22 cellular contexts compared by ENCODE assay signal in the genomic region with DNA sequence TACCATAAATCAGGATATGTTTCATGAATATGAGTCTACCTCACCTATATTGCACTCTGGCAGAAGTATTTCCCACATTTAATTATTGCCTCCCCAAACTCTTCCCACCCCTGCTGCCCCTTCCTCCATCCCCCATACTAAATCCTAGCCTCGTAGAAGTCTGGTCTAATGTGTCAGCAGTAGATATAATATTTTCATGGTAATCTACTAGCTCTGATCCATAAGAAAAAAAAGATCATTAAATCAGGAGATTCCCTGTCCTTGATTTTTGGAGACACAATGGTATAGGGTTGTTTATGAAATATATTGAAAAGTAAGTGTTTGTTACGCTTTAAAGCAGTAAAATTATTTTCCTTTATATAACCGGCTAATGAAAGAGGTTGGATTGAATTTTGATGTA. TPM values are rescaled to one million over a fixed set of nuclear protein-coding genes. Genes with fewer than 3 reads are reported as not detected.
DNase-seq lines count a peak whose midpoint lies in the region; ATAC-seq and TF ChIP-seq lines count a peak whose summit lies in the region.
"Had no signal": no experiment of that assay in that cellular context is flagged by ENCODE, and none has a peak within 500 bp of the region (broad histone marks: within the 10 kb centered on the region; RNA-seq: fewer than 3 reads in every experiment).

No MANE protein-coding gene starts in this region.

- peaks cover 10% of the 10 kb centered on the region for H3K79me2 ChIP-seq in osteoblast (ENCODE audit: insufficient read depth, low read length)

- in situ Hi-C loops in Panc1 (cut with HindIII; ENCODE audit: low pct_unique_long_range_greater_than_20kb, low sequenced_read_pairs): no loop called here

- H3K27ac Mint-ChIP-seq in activated CD4-positive, alpha-beta T cell treated with anti-CD3 and anti-CD28 coated beads, Interleukin-2, amount 10 ng/mL, durations not matched to agents 7 days and 5 days: no peak overlapping the region
- H3K27ac Mint-ChIP-seq: activated naive CD4-positive, alpha-beta T cell treated with anti-CD3 and anti-CD28 coated beads, Interleukin-2, amount 10 ng/mL, durations not matched to agents 7 days and 5 days; T-helper 2 cell treated with Interferon-gamma antibody and Interleukin-4, amounts not matched to agents 5 μg/mL and 100 μg/mL, for 36 hours had no signal

- H3K9me3 Mint-ChIP-seq in activated CD4-positive, alpha-beta T cell treated with anti-CD3 and anti-CD28 coated beads, Interleukin-2, amount 10 ng/mL, durations not matched to agents 7 days and 5 days: no peaks in the 10 kb centered on the region
- H3K9me3 Mint-ChIP-seq: activated naive CD4-positive, alpha-beta T cell treated with anti-CD3 and anti-CD28 coated beads, Interleukin-2, amount 10 ng/mL, durations not matched to agents 7 days and 5 days; naive thymus-derived CD4-positive, alpha-beta T cell; T-helper 2 cell treated with Interferon-gamma antibody and Interleukin-4, amounts not matched to agents 5 μg/mL and 100 μg/mL, for 36 hours had no signal

- no peak overlapping the region for H3K4me3 ChIP-seq in Panc1 (ENCODE audit: low read depth in 2 of 2, low read length in 2 of 2)
- H3K4me3 ChIP-seq in osteoblast (ENCODE audit: insufficient read depth, low read length): peak overlapping the region; percentile 16
- no peak overlapping the region for H3K4me3 ChIP-seq in H7 (ENCODE audit: insufficient read depth, low read depth, low read length)
- H3K4me3 ChIP-seq: heart left ventricle, spleen had no signal

- DNase-seq in Panc1 (ENCODE audit: low read depth, low spot score) (no peak), dermis blood vessel endothelial cell (peak; percentile 28), osteoblast (ENCODE audit: insufficient read length, low spot score, missing footprints) (no peak), H7 (no peak), middle frontal gyrus (ENCODE audit: extremely low spot score, low spot score) (no peak), NCI-H510A treated with DMSO at 0.1 percent for 48 hours (lab: John Stamatoyannopoulos, UW) (no peak)
- DNase-seq in activated CD4-positive, alpha-beta T cell treated with anti-CD3 and anti-CD28 coated beads, Interleukin-2, amount 10 ng/mL, durations not matched to agents 7 days and 5 days: no peak
- DNase-seq: activated CD4-positive, alpha-beta T cell treated with anti-CD3 and anti-CD28 coated beads for 48 hours; activated naive CD4-positive, alpha-beta T cell treated with anti-CD3 and anti-CD28 coated beads, Interleukin-2, amount 10 ng/mL, durations not matched to agents 7 days and 5 days; activated T-cell treated with anti-CD3 and anti-CD28 coated beads, Interleukin-2, amount 50 U/mL, for 48 hours; central memory CD4-positive, alpha-beta T cell; DMS79; GF-D8; heart left ventricle; Kasumi-1; naive thymus-derived CD4-positive, alpha-beta T cell; NCI-H1930; stimulated activated CD4-positive, alpha-beta T cell treated with anti-CD3 and anti-CD28 coated beads, Interleukin-4, amount 100 ng/mL, for 24 hours; stimulated activated naive CD8-positive, alpha-beta T cell treated with anti-CD3 and anti-CD28 coated beads, Interleukin-15, Interleukin-2, amounts not matched to agents 100 U/mL and 50 U/mL, for 24 hours had no signal

- H3K36me3 ChIP-seq in Panc1 (ENCODE audit: control insufficient read depth, insufficient read depth, low read length) (peaks cover 10% of the 10 kb centered on the region; the same call in 1 of the 2 replicates), osteoblast (ENCODE audit: insufficient read depth, low read length) (no peaks in the 10 kb centered on the region), H7 (replicated peaks; ENCODE audit: control insufficient read depth, insufficient read depth, low read length) (no peaks in the 10 kb centered on the region)

- H3K27me3 Mint-ChIP-seq in activated CD4-positive, alpha-beta T cell treated with anti-CD3 and anti-CD28 coated beads, Interleukin-2, amount 10 ng/mL, durations not matched to agents 7 days and 5 days: peaks cover 21% of the 10 kb centered on the region

- POLR2A ChIA-PET in Panc1 (lab: Charles Lee): interaction anchor here (1.1 kb wide), 1 partner anchor 17 kb away, joined by 3 read pairs; no protein-coding TSS in a partner anchor
- POLR2A ChIA-PET in activated CD4-positive, alpha-beta T cell treated with anti-CD3 and anti-CD28 coated beads, Interleukin-2, amount 10 ng/mL, durations not matched to agents 7 days and 5 days (lab: Charles Lee): no interaction called here

- ATAC-seq in Panc1: no peak
- ATAC-seq: naive thymus-derived CD4-positive, alpha-beta T cell; stimulated activated naive CD8-positive, alpha-beta T cell treated with anti-CD3 and anti-CD28 coated beads, Interleukin-15, Interleukin-2, amounts not matched to agents 100 U/mL and 50 U/mL, for 24 hours had no signal

- TSS peak; percentile 14 for BruUV-seq in Panc1 (replicated peaks; lab: Mats Ljungman, UMichigan)

- H3K27me3 ChIP-seq in Panc1 (ENCODE audit: control insufficient read depth, insufficient read depth, low read length): no peaks in the 10 kb centered on the region
- no peaks in the 10 kb centered on the region for H3K27me3 ChIP-seq in osteoblast (ENCODE audit: insufficient read depth, low read length)
- no peaks in the 10 kb centered on the region for H3K27me3 ChIP-seq in H7 (ENCODE audit: control insufficient read depth, insufficient read depth, low read length)

- peaks cover 59% of the 10 kb centered on the region for H3K4me1 ChIP-seq in Panc1 (ENCODE audit: control insufficient read depth, insufficient read depth, low read length)
- peaks cover 19% of the 10 kb centered on the region for H3K4me1 ChIP-seq in osteoblast (ENCODE audit: insufficient read depth, low read length)

- CTCF ChIA-PET in Panc1 (lab: Charles Lee): no interaction called here
- CTCF ChIA-PET in activated CD4-positive, alpha-beta T cell treated with anti-CD3 and anti-CD28 coated beads, Interleukin-2, amount 10 ng/mL, durations not matched to agents 7 days and 5 days (lab: Charles Lee): no interaction called here

- no peaks in the 10 kb centered on the region for H3K36me3 Mint-ChIP-seq in activated CD4-positive, alpha-beta T cell treated with anti-CD3 and anti-CD28 coated beads, Interleukin-2, amount 10 ng/mL, durations not matched to agents 7 days and 5 days (ENCODE audit: low read depth)
- H3K36me3 Mint-ChIP-seq: activated naive CD4-positive, alpha-beta T cell treated with anti-CD3 and anti-CD28 coated beads, Interleukin-2, amount 10 ng/mL, durations not matched to agents 7 days and 5 days had no signal

- H3K4me2 ChIP-seq in osteoblast (ENCODE audit: insufficient read depth, low read length): peak overlapping the region; percentile 77

- no peaks in the 10 kb centered on the region for H3K9me3 ChIP-seq in Panc1 (ENCODE audit: control insufficient read depth, insufficient read depth, low read depth, low read length)
- H3K9me3 ChIP-seq in osteoblast (ENCODE audit: low read depth, low read length): no peaks in the 10 kb centered on the region
- H3K9me3 ChIP-seq: heart left ventricle, spleen had no signal

- no peak overlapping the region for H3K4me3 Mint-ChIP-seq in activated CD4-positive, alpha-beta T cell treated with anti-CD3 and anti-CD28 coated beads, Interleukin-2, amount 10 ng/mL, durations not matched to agents 7 days and 5 days
- H3K4me3 Mint-ChIP-seq: activated naive CD4-positive, alpha-beta T cell treated with anti-CD3 and anti-CD28 coated beads, Interleukin-2, amount 10 ng/mL, durations not matched to agents 7 days and 5 days; naive thymus-derived CD4-positive, alpha-beta T cell; T-helper 2 cell treated with Interferon-gamma antibody and Interleukin-4, amounts not matched to agents 5 μg/mL and 100 μg/mL, for 36 hours had no signal

- H4K20me1 ChIP-seq in osteoblast (ENCODE audit: insufficient read depth, low read length): no peaks in the 10 kb centered on the region

- TF ChIP-seq CTCF in 22Rv1 (IDR thresholded peaks at IDR 0.05) (no peak), Panc1 (IDR thresholded peaks at IDR 0.05) (no peak), osteoblast (IDR thresholded peaks at IDR 0.05; ENCODE audit: extremely low read depth, low read depth, low read length) (no peak)

- H3K27ac ChIP-seq in 22Rv1: peak overlapping the region; percentile 99
- H3K27ac ChIP-seq in Panc1 (ENCODE audit: low read length): peak overlapping the region; percentile 93
- H3K27ac ChIP-seq in osteoblast (ENCODE audit: low read depth, low read length): peak overlapping the region; percentile 62
- H3K27ac ChIP-seq: heart left ventricle had no signal

- no peak overlapping the region for H2AFZ ChIP-seq in osteoblast (ENCODE audit: low read length)

- H3K4me1 Mint-ChIP-seq in activated CD4-positive, alpha-beta T cell treated with anti-CD3 and anti-CD28 coated beads, Interleukin-2, amount 10 ng/mL, durations not matched to agents 7 days and 5 days: no peaks in the 10 kb centered on the region
- H3K4me1 Mint-ChIP-seq: activated naive CD4-positive, alpha-beta T cell treated with anti-CD3 and anti-CD28 coated beads, Interleukin-2, amount 10 ng/mL, durations not matched to agents 7 days and 5 days; naive thymus-derived CD4-positive, alpha-beta T cell had no signal

- intact Hi-C loops in Panc1 (cut with micrococcal nuclease; ENCODE audit: unreplicated experiment): no loop called here

RNA-seq across cellular contexts. Expression of a gene that starts 6.4 kb away (rescaled TPM):
- total RNA-seq in Panc1 (2021; ENCODE audit: unreplicated experiment) (15.1 TPM), dermis blood vessel endothelial cell (247 and 438 TPM in 2 replicates), osteoblast (0.88 and 1.4 TPM in 2 replicates)
- polyA plus RNA-seq in Panc1 (2012; ENCODE audit: insufficient read length): 18.0 TPM
- 0.76 and 1.6 TPM in 2 replicates for total RNA-seq in H7 (2014; rRNA removed; shearing (Covaris generic))
- total RNA-seq in activated CD4-positive, alpha-beta T cell treated with anti-CD3 and anti-CD28 coated beads, Interleukin-2, amount 10 ng/mL, durations not matched to agents 7 days and 5 days: under 1 TPM in 1 of 2 experiments, not detected in 1; 0.10 TPM

Comparison
In these comparisons a context has a peak if more than half of its experiments do, and no peak if none do; other contexts are left out.
1. RNA of a gene that starts 6.4 kb away (total RNA-seq): 247 to 438 TPM in dermis blood vessel endothelial cell; 15.1 TPM in Panc1 (single experiment), 0.88 to 1.4 TPM in osteoblast, 0.76 to 1.6 TPM in H7 and 0.10 TPM in activated CD4-positive, alpha-beta T cell treated with anti-CD3 and anti-CD28 coated beads, Interleukin-2, amount 10 ng/mL, durations not matched to agents 7 days and 5 days; every median in the first group is over 10 times any median in the second.
2. Peak in every context shown above with its lines, with median percentiles within 50 percentile points of each other: H3K27ac ChIP-seq.